In genomic region chr7:92179393-92179924, GRCh38 we compare ENCODE assay signal across 8 cellular contexts. TPM values are rescaled to one million over a fixed set of nuclear protein-coding genes. Genes with fewer than 3 reads are reported as not detected.
A peak's percentile ranks its signal among the peaks of the same experiment; 100 is the strongest.
DNase-seq lines count a peak whose midpoint lies in the region; ATAC-seq and TF ChIP-seq lines count a peak whose summit lies in the region.

No MANE protein-coding gene starts in this region.

- H3K27ac ChIP-seq in RWPE2 (ENCODE audit: poor library complexity, severe bottlenecking) = no peak overlapping the region

- no peaks in the 10 kb centered on the region for H3K9me3 ChIP-seq in RWPE2 (ENCODE audit: severe bottlenecking)

- H3K4me1 Mint-ChIP-seq in activated CD8-positive, alpha-beta memory T cell treated with anti-CD3 and anti-CD28 coated beads, Interleukin-2, amount 10 ng/mL, durations not matched to agents 7 days and 5 days = peaks cover 11% of the 10 kb centered on the region
- no peaks in the 10 kb centered on the region for H3K4me1 Mint-ChIP-seq in neural crest cell

- no peaks in the 10 kb centered on the region for H3K27me3 ChIP-seq in RWPE2 (ENCODE audit: insufficient read depth, poor library complexity, severe bottlenecking)

- no peak for DNase-seq in activated CD8-positive, alpha-beta memory T cell treated with anti-CD3 and anti-CD28 coated beads, Interleukin-2, amount 10 ng/mL, durations not matched to agents 7 days and 5 days
- no peak for DNase-seq in activated CD8-positive, alpha-beta memory T cell treated with anti-CD3 and anti-CD28 coated beads for 24 hours
- DNase-seq in RWPE2 (ENCODE audit: low spot score) (no peak), fibroblast of the aortic adventitia (ENCODE audit: low read depth) (no peak), neural crest cell (ENCODE audit: low read depth, low spot score) (no peak), NCI-H1092 treated with DMSO at 0.1 percent for 48 hours (lab: John Stamatoyannopoulos, UW) (no peak), NCI-H82 treated with DMSO at 0.1 percent for 48 hours (lab: John Stamatoyannopoulos, UW; ENCODE audit: unreplicated experiment) (no peak), CD1c-positive myeloid dendritic cell (ENCODE audit: extremely low spot score) (no peak)

- CTCF ChIA-PET in activated CD8-positive, alpha-beta memory T cell treated with anti-CD3 and anti-CD28 coated beads, Interleukin-2, amount 10 ng/mL, durations not matched to agents 7 days and 5 days (lab: Charles Lee) = interaction anchor here (0.7 to 1.5 kb wide), 10 partner anchors 10 to 298 kb away, joined by 3 to 19 read pairs (median 4); partner anchors contain the start of gene GATAD1

- H3K4me3 Mint-ChIP-seq in activated CD8-positive, alpha-beta memory T cell treated with anti-CD3 and anti-CD28 coated beads, Interleukin-2, amount 10 ng/mL, durations not matched to agents 7 days and 5 days = peak overlapping the region; percentile 70
- H3K4me3 Mint-ChIP-seq in neural crest cell = peak overlapping the region; percentile 69

- peak; percentile 12 for ATAC-seq in activated CD8-positive, alpha-beta memory T cell treated with anti-CD3 and anti-CD28 coated beads, Interleukin-2, amount 10 ng/mL, durations not matched to agents 7 days and 5 days
- peak; percentile 15; the same call in 2 of the 3 replicates for ATAC-seq in RWPE2 (ENCODE audit: low read depth)

- H3K27me3 Mint-ChIP-seq in activated CD8-positive, alpha-beta memory T cell treated with anti-CD3 and anti-CD28 coated beads, Interleukin-2, amount 10 ng/mL, durations not matched to agents 7 days and 5 days = peaks cover 22% of the 10 kb centered on the region
- peaks cover 2% of the 10 kb centered on the region for H3K27me3 Mint-ChIP-seq in neural crest cell (ENCODE audit: low read depth)

- TF ChIP-seq CTCF in RWPE2 (IDR thresholded peaks at IDR 0.05; ENCODE audit: poor library complexity, severe bottlenecking) (no peak), fibroblast of the aortic adventitia (IDR thresholded peaks at IDR 0.05; ENCODE audit: insufficient read depth, low read length) (no peak), neural crest cell (conservative IDR thresholded peaks at IDR 0.05) (no peak)

- H3K36me3 Mint-ChIP-seq in activated CD8-positive, alpha-beta memory T cell treated with anti-CD3 and anti-CD28 coated beads, Interleukin-2, amount 10 ng/mL, durations not matched to agents 7 days and 5 days = no peaks in the 10 kb centered on the region
- H3K36me3 Mint-ChIP-seq in neural crest cell (ENCODE audit: low read depth) = peaks cover 13% of the 10 kb centered on the region

- no peaks in the 10 kb centered on the region for H3K4me1 ChIP-seq in RWPE2 (ENCODE audit: insufficient read depth, poor library complexity, severe bottlenecking)

- H3K4me3 ChIP-seq in RWPE2 (ENCODE audit: severe bottlenecking) (peak overlapping the region; percentile 28), fibroblast of the aortic adventitia (ENCODE audit: low read depth, low read length) (peak overlapping the region; percentile 55)

- no peaks in the 10 kb centered on the region for H3K9me3 Mint-ChIP-seq in activated CD8-positive, alpha-beta memory T cell treated with anti-CD3 and anti-CD28 coated beads, Interleukin-2, amount 10 ng/mL, durations not matched to agents 7 days and 5 days (ENCODE audit: low read depth)
- H3K9me3 Mint-ChIP-seq in neural crest cell = peaks cover 7% of the 10 kb centered on the region

- H3K36me3 ChIP-seq in RWPE2 (ENCODE audit: low read depth) = no peaks in the 10 kb centered on the region

- H3K27ac Mint-ChIP-seq in activated CD8-positive, alpha-beta memory T cell treated with anti-CD3 and anti-CD28 coated beads, Interleukin-2, amount 10 ng/mL, durations not matched to agents 7 days and 5 days = no peak overlapping the region
- peak overlapping the region; percentile 35 for H3K27ac Mint-ChIP-seq in neural crest cell (ENCODE audit: unreplicated experiment)

RNA-seq across cellular contexts. Expression of gene LRRD1, which starts 0.5 kb away (rescaled TPM):
- total RNA-seq in activated CD8-positive, alpha-beta memory T cell treated with anti-CD3 and anti-CD28 coated beads, Interleukin-2, amount 10 ng/mL, durations not matched to agents 7 days and 5 days = not detected
- 0.09 and 0.41 TPM in 2 replicates for total RNA-seq in fibroblast of the aortic adventitia (ENCODE audit: low replicate concordance)
- total RNA-seq in neural crest cell = 0.57 and 0.58 TPM in 2 replicates

RNA-seq across cellular contexts. Expression of gene CYP51A1, which starts 45.2 kb away (rescaled TPM):
- total RNA-seq in activated CD8-positive, alpha-beta memory T cell treated with anti-CD3 and anti-CD28 coated beads, Interleukin-2, amount 10 ng/mL, durations not matched to agents 7 days and 5 days = 10 to 100 TPM; 40.7 to 68.2 TPM
- total RNA-seq in fibroblast of the aortic adventitia (ENCODE audit: low replicate concordance) = 119 and 120 TPM in 2 replicates
- 193 and 196 TPM in 2 replicates for total RNA-seq in neural crest cell
